ENCODE assay signal across 3 cellular contexts in the genomic region with DNA sequence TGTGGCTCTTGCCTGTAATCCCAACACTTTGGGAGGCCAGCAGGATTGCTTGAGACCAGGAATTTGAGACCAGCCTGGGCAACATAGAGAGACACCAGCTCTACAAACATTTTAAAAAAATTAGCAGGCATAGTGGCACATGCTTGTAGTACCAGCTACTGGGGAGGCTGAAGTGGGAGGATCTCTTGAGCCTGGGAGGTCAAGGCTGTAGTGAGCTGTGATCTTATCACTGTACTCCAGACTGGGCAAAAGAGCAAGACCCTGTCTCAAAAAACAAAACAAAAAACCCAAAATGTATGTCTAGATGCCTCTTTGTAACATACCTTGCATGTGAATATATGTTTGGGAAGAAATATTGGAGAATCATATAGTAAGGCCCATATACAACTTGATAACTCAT.
TF ChIP-seq lines count a peak whose summit lies in the region.

No MANE protein-coding gene starts in this region.

TF ChIP-seq in SK-N-SH treated with all-trans-retinoic acid at 6 μM for 48 hours, 23 proteins besides CTCF, POLR2A, EP300 and RAD21 (continued from another document and continues in another):
- no peak for TF ChIP-seq ZC3H10 (CRISPR knock-in tag; IDR thresholded peaks at IDR 0.05)
- TF ChIP-seq BACH2 (CRISPR knock-in tag; IDR thresholded peaks at IDR 0.05; ENCODE audit: borderline replicate concordance), result no peak
- no peak for TF ChIP-seq CSDC2 (CRISPR knock-in tag; IDR thresholded peaks at IDR 0.05)
- no peak for TF ChIP-seq ZNF70 (CRISPR knock-in tag; IDR thresholded peaks at IDR 0.05)
- TF ChIP-seq, protein P1, sequence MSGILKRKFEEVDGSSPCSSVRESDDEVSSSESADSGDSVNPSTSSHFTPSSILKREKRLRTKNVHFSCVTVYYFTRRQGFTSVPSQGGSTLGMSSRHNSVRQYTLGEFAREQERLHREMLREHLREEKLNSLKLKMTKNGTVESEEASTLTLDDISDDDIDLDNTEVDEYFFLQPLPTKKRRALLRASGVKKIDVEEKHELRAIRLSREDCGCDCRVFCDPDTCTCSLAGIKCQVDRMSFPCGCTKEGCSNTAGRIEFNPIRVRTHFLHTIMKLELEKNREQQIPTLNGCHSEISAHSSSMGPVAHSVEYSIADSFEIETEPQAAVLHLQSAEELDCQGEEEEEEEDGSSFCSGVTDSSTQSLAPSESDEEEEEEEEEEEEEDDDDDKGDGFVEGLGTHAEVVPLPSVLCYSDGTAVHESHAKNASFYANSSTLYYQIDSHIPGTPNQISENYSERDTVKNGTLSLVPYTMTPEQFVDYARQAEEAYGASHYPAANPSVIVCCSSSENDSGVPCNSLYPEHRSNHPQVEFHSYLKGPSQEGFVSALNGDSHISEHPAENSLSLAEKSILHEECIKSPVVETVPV (CRISPR knock-in tag; IDR thresholded peaks at IDR 0.05), result no peak
- TF ChIP-seq, protein P2, sequence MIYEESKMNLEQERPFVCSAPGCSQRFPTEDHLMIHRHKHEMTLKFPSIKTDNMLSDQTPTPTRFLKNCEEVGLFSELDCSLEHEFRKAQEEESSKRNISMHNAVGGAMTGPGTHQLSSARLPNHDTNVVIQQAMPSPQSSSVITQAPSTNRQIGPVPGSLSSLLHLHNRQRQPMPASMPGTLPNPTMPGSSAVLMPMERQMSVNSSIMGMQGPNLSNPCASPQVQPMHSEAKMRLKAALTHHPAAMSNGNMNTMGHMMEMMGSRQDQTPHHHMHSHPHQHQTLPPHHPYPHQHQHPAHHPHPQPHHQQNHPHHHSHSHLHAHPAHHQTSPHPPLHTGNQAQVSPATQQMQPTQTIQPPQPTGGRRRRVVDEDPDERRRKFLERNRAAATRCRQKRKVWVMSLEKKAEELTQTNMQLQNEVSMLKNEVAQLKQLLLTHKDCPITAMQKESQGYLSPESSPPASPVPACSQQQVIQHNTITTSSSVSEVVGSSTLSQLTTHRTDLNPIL (CRISPR knock-in tag; IDR thresholded peaks at IDR 0.05; ENCODE audit: low read depth), result no peak
- no peak for TF ChIP-seq ZNF565 (CRISPR knock-in tag; conservative IDR thresholded peaks at IDR 0.05; ENCODE audit: low read depth)
- no peak for TF ChIP-seq RARB (CRISPR knock-in tag; IDR thresholded peaks at IDR 0.05)
- TF ChIP-seq PPARA (CRISPR knock-in tag; IDR thresholded peaks at IDR 0.05; ENCODE audit: borderline replicate concordance), result no peak
- no peak for TF ChIP-seq ESRRG (CRISPR knock-in tag; IDR thresholded peaks at IDR 0.05)
- TF ChIP-seq, protein P3, sequence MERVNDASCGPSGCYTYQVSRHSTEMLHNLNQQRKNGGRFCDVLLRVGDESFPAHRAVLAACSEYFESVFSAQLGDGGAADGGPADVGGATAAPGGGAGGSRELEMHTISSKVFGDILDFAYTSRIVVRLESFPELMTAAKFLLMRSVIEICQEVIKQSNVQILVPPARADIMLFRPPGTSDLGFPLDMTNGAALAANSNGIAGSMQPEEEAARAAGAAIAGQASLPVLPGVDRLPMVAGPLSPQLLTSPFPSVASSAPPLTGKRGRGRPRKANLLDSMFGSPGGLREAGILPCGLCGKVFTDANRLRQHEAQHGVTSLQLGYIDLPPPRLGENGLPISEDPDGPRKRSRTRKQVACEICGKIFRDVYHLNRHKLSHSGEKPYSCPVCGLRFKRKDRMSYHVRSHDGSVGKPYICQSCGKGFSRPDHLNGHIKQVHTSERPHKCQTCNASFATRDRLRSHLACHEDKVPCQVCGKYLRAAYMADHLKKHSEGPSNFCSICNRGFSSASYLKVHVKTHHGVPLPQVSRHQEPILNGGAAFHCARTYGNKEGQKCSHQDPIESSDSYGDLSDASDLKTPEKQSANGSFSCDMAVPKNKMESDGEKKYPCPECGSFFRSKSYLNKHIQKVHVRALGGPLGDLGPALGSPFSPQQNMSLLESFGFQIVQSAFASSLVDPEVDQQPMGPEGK (CRISPR knock-in tag; IDR thresholded peaks at IDR 0.05; ENCODE audit: borderline replicate concordance), result no peak
- no peak for TF ChIP-seq ZFP30 (CRISPR knock-in tag; IDR thresholded peaks at IDR 0.05)
- no peak for TF ChIP-seq ZNF8 (CRISPR knock-in tag; IDR thresholded peaks at IDR 0.05)

TF ChIP-seq in SK-N-SH, 30 proteins besides CTCF, POLR2A, EP300 and RAD21 (continued from another document):
- no peak for TF ChIP-seq YY1 (IDR thresholded peaks at IDR 0.05; ENCODE audit: low read depth)
- TF ChIP-seq RCOR1 (IDR thresholded peaks at IDR 0.05; ENCODE audit: low read length), result no peak
- TF ChIP-seq, protein P4, sequence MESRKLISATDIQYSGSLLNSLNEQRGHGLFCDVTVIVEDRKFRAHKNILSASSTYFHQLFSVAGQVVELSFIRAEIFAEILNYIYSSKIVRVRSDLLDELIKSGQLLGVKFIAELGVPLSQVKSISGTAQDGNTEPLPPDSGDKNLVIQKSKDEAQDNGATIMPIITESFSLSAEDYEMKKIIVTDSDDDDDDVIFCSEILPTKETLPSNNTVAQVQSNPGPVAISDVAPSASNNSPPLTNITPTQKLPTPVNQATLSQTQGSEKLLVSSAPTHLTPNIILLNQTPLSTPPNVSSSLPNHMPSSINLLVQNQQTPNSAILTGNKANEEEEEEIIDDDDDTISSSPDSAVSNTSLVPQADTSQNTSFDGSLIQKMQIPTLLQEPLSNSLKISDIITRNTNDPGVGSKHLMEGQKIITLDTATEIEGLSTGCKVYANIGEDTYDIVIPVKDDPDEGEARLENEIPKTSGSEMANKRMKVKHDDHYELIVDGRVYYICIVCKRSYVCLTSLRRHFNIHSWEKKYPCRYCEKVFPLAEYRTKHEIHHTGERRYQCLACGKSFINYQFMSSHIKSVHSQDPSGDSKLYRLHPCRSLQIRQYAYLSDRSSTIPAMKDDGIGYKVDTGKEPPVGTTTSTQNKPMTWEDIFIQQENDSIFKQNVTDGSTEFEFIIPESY (IDR thresholded peaks at IDR 0.05; ENCODE audit: borderline replicate concordance, low read depth), result no peak
- no peak for TF ChIP-seq GATA2 (CRISPR knock-in tag; IDR thresholded peaks at IDR 0.05)
- TF ChIP-seq, protein P5, sequence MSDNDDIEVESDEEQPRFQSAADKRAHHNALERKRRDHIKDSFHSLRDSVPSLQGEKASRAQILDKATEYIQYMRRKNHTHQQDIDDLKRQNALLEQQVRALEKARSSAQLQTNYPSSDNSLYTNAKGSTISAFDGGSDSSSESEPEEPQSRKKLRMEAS (IDR thresholded peaks at IDR 0.05; ENCODE audit: low read depth), result no peak
- no peak for TF ChIP-seq TCF12 (IDR thresholded peaks at IDR 0.05)
- no peak for TF ChIP-seq GABPA (IDR thresholded peaks at IDR 0.05; ENCODE audit: low read depth)
- no peak for TF ChIP-seq CHD2 (IDR thresholded peaks at IDR 0.05; ENCODE audit: low read length, partially characterized antibody)
- TF ChIP-seq, protein P6, sequence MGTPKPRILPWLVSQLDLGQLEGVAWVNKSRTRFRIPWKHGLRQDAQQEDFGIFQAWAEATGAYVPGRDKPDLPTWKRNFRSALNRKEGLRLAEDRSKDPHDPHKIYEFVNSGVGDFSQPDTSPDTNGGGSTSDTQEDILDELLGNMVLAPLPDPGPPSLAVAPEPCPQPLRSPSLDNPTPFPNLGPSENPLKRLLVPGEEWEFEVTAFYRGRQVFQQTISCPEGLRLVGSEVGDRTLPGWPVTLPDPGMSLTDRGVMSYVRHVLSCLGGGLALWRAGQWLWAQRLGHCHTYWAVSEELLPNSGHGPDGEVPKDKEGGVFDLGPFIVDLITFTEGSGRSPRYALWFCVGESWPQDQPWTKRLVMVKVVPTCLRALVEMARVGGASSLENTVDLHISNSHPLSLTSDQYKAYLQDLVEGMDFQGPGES (IDR thresholded peaks at IDR 0.05; ENCODE audit: low read depth, low read length), result no peak
- no peak for TF ChIP-seq SIN3A (IDR thresholded peaks at IDR 0.05; ENCODE audit: borderline replicate concordance, low read depth, low read length)
- no peak for TF ChIP-seq ELF1 (IDR thresholded peaks at IDR 0.05)
- no peak for TF ChIP-seq MXI1 (IDR thresholded peaks at IDR 0.05; ENCODE audit: low read depth, low read length)
- TF ChIP-seq RXRA (IDR thresholded peaks at IDR 0.05; ENCODE audit: borderline replicate concordance, low read depth), result no peak
- TF ChIP-seq POLR2AphosphoS5 (IDR thresholded peaks at IDR 0.05; ENCODE audit: low read depth, low read length), result no peak
- no peak for TF ChIP-seq NFIC (IDR thresholded peaks at IDR 0.05; ENCODE audit: borderline replicate concordance)
- TF ChIP-seq JUND (IDR thresholded peaks at IDR 0.05), result no peak
- no peak for TF ChIP-seq EZH2phosphoT487 (IDR thresholded peaks at IDR 0.05; ENCODE audit: borderline replicate concordance, low read depth)

TF ChIP-seq in endothelial cell of umbilical vein, 7 proteins besides CTCF, POLR2A, EP300 and RAD21:
- TF ChIP-seq GATA2 (IDR thresholded peaks at IDR 0.05; ENCODE audit: insufficient read depth, insufficient read length, low read depth, low read length) (no peak), POLR2AphosphoS5 (IDR thresholded peaks at IDR 0.05; ENCODE audit: insufficient read depth, low read depth, low read length) (no peak), JUN (IDR thresholded peaks at IDR 0.05; ENCODE audit: borderline replicate concordance, insufficient read depth, insufficient read length, low read depth) (no peak), FOS (IDR thresholded peaks at IDR 0.05; ENCODE audit: borderline replicate concordance, insufficient read depth, low read length) (no peak), MYC (IDR thresholded peaks at IDR 0.05; ENCODE audit: low read depth, low read length) (no peak), EZH2 (IDR thresholded peaks at IDR 0.05; ENCODE audit: borderline replicate concordance, low read depth, low read length, severe bottlenecking) (no peak)
- TF ChIP-seq, protein P5 (IDR thresholded peaks at IDR 0.05; ENCODE audit: insufficient read depth, insufficient read length), result no peak
